ENCODE assay signal across 8 cellular contexts in the genomic region with DNA sequence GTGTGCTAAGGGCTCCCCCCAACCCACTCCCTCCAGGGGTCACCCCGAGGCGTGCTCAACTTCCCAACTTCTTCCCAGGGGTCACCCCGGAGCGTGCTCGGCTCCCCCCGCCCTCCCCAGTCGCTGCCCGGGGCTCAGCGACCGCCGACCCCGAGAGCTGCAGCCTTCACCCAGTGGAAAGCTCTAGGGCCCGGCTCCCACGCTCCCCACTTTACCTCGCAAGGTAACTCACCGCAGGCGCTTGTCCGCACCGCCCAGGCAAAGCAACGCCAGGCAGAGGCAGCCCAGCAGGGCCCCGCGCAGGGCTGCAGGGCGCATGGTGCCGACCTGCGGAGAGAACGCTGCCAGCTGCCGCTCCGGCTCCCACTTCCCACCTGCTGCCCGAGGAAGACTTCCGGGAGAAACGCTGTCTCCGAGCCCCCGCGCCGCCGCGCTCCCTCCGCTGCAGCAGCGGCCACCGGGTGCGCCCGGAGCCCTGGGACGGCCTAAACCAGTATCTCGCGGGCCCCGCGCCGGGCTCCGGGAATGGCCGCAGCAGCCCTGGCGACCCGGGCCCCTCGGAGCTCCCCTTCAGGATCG. TPM values are rescaled to one million over a fixed set of nuclear protein-coding genes. Genes with fewer than 3 reads are reported as not detected.
DNase-seq lines count a peak whose midpoint lies in the region; ATAC-seq, FAIRE-seq and TF ChIP-seq lines count a peak whose summit lies in the region.

No MANE protein-coding gene starts in this region.

- TF ChIP-seq CTCF in CD8-positive, alpha-beta T cell (IDR thresholded peaks at IDR 0.05): no peak
- TF ChIP-seq CTCF in activated B cell treated with CpG ODN at 0.5 μM for 24 hours (IDR thresholded peaks at IDR 0.05) (no peak), cardiac muscle cell (IDR thresholded peaks at IDR 0.05; ENCODE audit: low read depth, low read length) (no peak), psoas muscle (IDR thresholded peaks at IDR 0.05) (no peak)

- peaks cover 73% of the 10 kb centered on the region for H3K4me1 ChIP-seq in CD8-positive, alpha-beta T cell (ENCODE audit: insufficient read depth, low read length)
- no peaks in the 10 kb centered on the region for H3K4me1 ChIP-seq in cardiac muscle cell (ENCODE audit: low read depth)
- H3K4me1 ChIP-seq in psoas muscle: peaks cover 4% of the 10 kb centered on the region

- CTCF ChIA-PET in CD8-positive, alpha-beta T cell (lab: Charles Lee): interaction anchor here (0.9 to 10.8 kb wide), 5 partner anchors 11 to 173 kb away, joined by 3 to 132 read pairs (median 4); no protein-coding TSS in a partner anchor
- CTCF ChIA-PET in activated B cell treated with CpG ODN at 0.5 μM for 24 hours (lab: Charles Lee): interaction anchor here (1.0 to 3.1 kb wide), 4 partner anchors 32 to 186 kb away, joined by 3 to 15 read pairs (median 6); no protein-coding TSS in a partner anchor

- peak overlapping the region; percentile 75 for H3K4me3 ChIP-seq in CD8-positive, alpha-beta T cell (ENCODE audit: low read depth, low read length)
- H3K4me3 ChIP-seq in cardiac muscle cell (peak overlapping the region; percentile 62), psoas muscle (peak overlapping the region; percentile 86)

- POLR2A ChIA-PET in CD8-positive, alpha-beta T cell (lab: Charles Lee): interaction anchor here (0.5 to 2.6 kb wide), 9 partner anchors 14 to 467 kb away, joined by 3 to 16 read pairs (median 4); a partner anchor contains a TSS
- POLR2A ChIA-PET in activated B cell treated with CpG ODN at 0.5 μM for 24 hours (lab: Charles Lee): interaction anchor here (0.7 to 8.3 kb wide), 25 partner anchors 9 to 329 kb away, joined by 3 to 113 read pairs (median 5); a partner anchor contains a TSS

- H3K27me3 Mint-ChIP-seq in CD8-positive, alpha-beta T cell (ENCODE audit: low read depth): no peaks in the 10 kb centered on the region
- H3K27me3 Mint-ChIP-seq in activated B cell treated with CpG ODN at 0.5 μM for 24 hours: no peaks in the 10 kb centered on the region

- H3K36me3 ChIP-seq in CD8-positive, alpha-beta T cell (ENCODE audit: insufficient read depth, low read length): no peaks in the 10 kb centered on the region
- H3K36me3 ChIP-seq in cardiac muscle cell (no peaks in the 10 kb centered on the region), psoas muscle (ENCODE audit: insufficient read depth in 1 of 2, low read depth in 1 of 2) (no peaks in the 10 kb centered on the region)

- no peaks in the 10 kb centered on the region for H3K9me3 ChIP-seq in CD8-positive, alpha-beta T cell (ENCODE audit: low read length)
- H3K9me3 ChIP-seq in cardiac muscle cell (ENCODE audit: low read depth): no peaks in the 10 kb centered on the region
- H3K9me3 ChIP-seq in psoas muscle: no peaks in the 10 kb centered on the region

- 1 to 2% (median 1%) methylated on average over 31 to 54 of the region's 54 CpGs for WGBS in psoas muscle, 3 donors

- no peak for FAIRE-seq in HTR-8/SVneo (lab: Jason Lieb, UNC)

- intact Hi-C loops in CD8-positive, alpha-beta T cell (cut with DNase I, micrococcal nuclease): loop anchor here (1.0 to 10.0 kb wide), 6 partner anchors 43 to 573 kb away; a partner anchor contains a TSS
- intact Hi-C loops in activated B cell treated with CpG ODN at 0.5 μM for 24 hours (cut with micrococcal nuclease) (loop anchor here (1.0 to 2.0 kb wide), 2 partner anchors 43 to 91 kb away; a partner anchor contains a TSS), psoas muscle (cut with DNase I) (loop anchor here (5.0 kb wide), 1 partner anchor 41 kb away; a partner anchor contains a TSS)

- H3K4me3 Mint-ChIP-seq in CD8-positive, alpha-beta T cell: peak overlapping the region; percentile 93
- peak overlapping the region; percentile 91 for H3K4me3 Mint-ChIP-seq in activated B cell treated with CpG ODN at 0.5 μM for 24 hours

- no peaks in the 10 kb centered on the region for H3K27me3 ChIP-seq in CD8-positive, alpha-beta T cell (ENCODE audit: insufficient read depth, low read length)
- H3K27me3 ChIP-seq in cardiac muscle cell: peaks cover 2% of the 10 kb centered on the region
- H3K27me3 ChIP-seq in psoas muscle (ENCODE audit: insufficient read depth in 3 of 3, low read length in 2 of 3): no peaks in the 10 kb centered on the region

- H3K9me3 Mint-ChIP-seq in CD8-positive, alpha-beta T cell: no peaks in the 10 kb centered on the region
- no peaks in the 10 kb centered on the region for H3K9me3 Mint-ChIP-seq in activated B cell treated with CpG ODN at 0.5 μM for 24 hours

- peaks cover 76% of the 10 kb centered on the region for H3K4me1 Mint-ChIP-seq in CD8-positive, alpha-beta T cell (ENCODE audit: low read depth)
- H3K4me1 Mint-ChIP-seq in activated B cell treated with CpG ODN at 0.5 μM for 24 hours: peaks cover 82% of the 10 kb centered on the region

- peak in 1 of 7 experiments; percentile 34 for DNase-seq in CD8-positive, alpha-beta T cell
- DNase-seq in HT-29 (ENCODE audit: low spot score) (peak; percentile 55), activated B cell treated with CpG ODN at 0.5 μM for 24 hours (peak; percentile 22), cardiac muscle cell (ENCODE audit: low read depth in 1 of 2, low spot score in 1 of 2) (no peak), psoas muscle (peak; percentile 25 to 62), HTR-8/SVneo (ENCODE audit: insufficient read length, low spot score) (no peak), MV-4-11 (lab: John Stamatoyannopoulos, UW) (no peak)

- ATAC-seq in CD8-positive, alpha-beta T cell: peak; percentile 19
- peak; percentile 2 for ATAC-seq in GM19351 (IDR thresholded peaks at IDR 0.05; ENCODE audit: unreplicated experiment)
- peak; percentile 2 for ATAC-seq in activated B cell treated with CpG ODN at 0.5 μM for 24 hours (ENCODE audit: low read depth)
- ATAC-seq in psoas muscle: peak; percentile 43 to 66 (median 60)

- no peak overlapping the region for H3K27ac Mint-ChIP-seq in CD8-positive, alpha-beta T cell
- H3K27ac Mint-ChIP-seq in activated B cell treated with CpG ODN at 0.5 μM for 24 hours: peak overlapping the region; percentile 95

- peak overlapping the region; percentile 81 for H3K27ac ChIP-seq in CD8-positive, alpha-beta T cell (ENCODE audit: low read depth, low read length)
- H3K27ac ChIP-seq in cardiac muscle cell (no peak overlapping the region), psoas muscle (no peak overlapping the region)

- H3K36me3 Mint-ChIP-seq in CD8-positive, alpha-beta T cell: peaks cover 28% of the 10 kb centered on the region
- peaks cover 38% of the 10 kb centered on the region for H3K36me3 Mint-ChIP-seq in activated B cell treated with CpG ODN at 0.5 μM for 24 hours (ENCODE audit: low read depth)

RNA-seq across cellular contexts. Expression of a gene that starts 0.4 kb away (rescaled TPM):
- 10 to 100 TPM; 93.1 to 98.9 TPM for total RNA-seq in CD8-positive, alpha-beta T cell
- 270 and 281 TPM in 2 replicates for total RNA-seq in HT-29 (2014; rRNA removed; shearing (Covaris generic))
- 118 and 135 TPM in 2 replicates for total RNA-seq in activated B cell treated with CpG ODN at 0.5 μM for 24 hours
- 24.1 and 27.0 TPM in 2 replicates for total RNA-seq in cardiac muscle cell
- 20.7 and 28.9 TPM in 2 replicates for polyA plus RNA-seq in cardiac muscle cell
- total RNA-seq in psoas muscle: 10 to 100 TPM in 1 of 4 donors, 1 to 10 TPM in 3; 2.8 to 10.1 (median 6.5) TPM
- 1 to 10 TPM; 3.6 to 3.9 (median 3.7) TPM for polyA plus RNA-seq in psoas muscle

RNA-seq across cellular contexts. Expression of a gene that starts 43.2 kb away (rescaled TPM):
- 1 to 10 TPM; 5.7 to 8.7 TPM for total RNA-seq in CD8-positive, alpha-beta T cell
- total RNA-seq in HT-29 (2014; rRNA removed; shearing (Covaris generic)): 26.5 and 28.4 TPM in 2 replicates
- total RNA-seq in activated B cell treated with CpG ODN at 0.5 μM for 24 hours (26.8 and 31.0 TPM in 2 replicates), cardiac muscle cell (9.1 and 26.1 TPM in 2 replicates), psoas muscle (1 to 10 TPM; 3.0 to 7.9 (median 5.8) TPM)
- polyA plus RNA-seq in cardiac muscle cell (18.3 and 23.0 TPM in 2 replicates), psoas muscle (10 to 100 TPM in 1 of 3 donors, 1 to 10 TPM in 2; 3.7 to 18.8 (median 9.2) TPM)

Comparison
In these comparisons a context has a peak if more than half of its experiments do, and no peak if none do; other contexts are left out.
1. ATAC-seq: peak in every context shown above with its lines; median percentile 60 in psoas muscle; 19 in CD8-positive, alpha-beta T cell; 2 in GM19351; 2 in activated B cell treated with CpG ODN at 0.5 μM for 24 hours.
2. DNase-seq: peak in HT-29 (single experiment), activated B cell treated with CpG ODN at 0.5 μM for 24 hours (single experiment) and psoas muscle (2 of 2); none in cardiac muscle cell (0 of 2), HTR-8/SVneo (single experiment) and MV-4-11 (single experiment).
3. Peak in every context shown above with its lines, with median percentiles within 50 percentile points of each other: H3K4me3 ChIP-seq.